Comparison of ENCODE assay signal across 1 cellular context in the genomic region with DNA sequence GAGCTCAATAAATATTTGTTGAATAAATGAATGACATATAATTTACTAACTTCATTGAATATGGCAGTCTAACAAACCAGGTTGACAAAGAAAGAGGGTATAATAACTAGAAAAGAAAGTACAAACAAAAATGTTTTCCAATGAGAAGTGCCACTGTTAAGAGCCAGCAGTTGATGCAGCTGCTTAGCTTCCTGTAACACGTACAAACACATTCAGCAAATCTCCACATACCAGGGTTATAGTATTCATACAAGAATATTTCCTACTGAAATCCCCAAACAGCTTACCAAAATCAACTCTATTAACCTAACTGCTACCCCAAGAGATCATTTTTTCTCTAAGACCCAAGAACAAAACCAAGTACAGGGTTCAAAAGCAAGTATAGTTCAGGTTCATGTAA.
TF ChIP-seq lines count a peak whose summit lies in the region.

No MANE protein-coding gene starts in this region.

TF ChIP-seq in GM12878, 131 proteins besides CTCF, POLR2A, EP300 and RAD21 (continued from another document):
- TF ChIP-seq, protein P1, sequence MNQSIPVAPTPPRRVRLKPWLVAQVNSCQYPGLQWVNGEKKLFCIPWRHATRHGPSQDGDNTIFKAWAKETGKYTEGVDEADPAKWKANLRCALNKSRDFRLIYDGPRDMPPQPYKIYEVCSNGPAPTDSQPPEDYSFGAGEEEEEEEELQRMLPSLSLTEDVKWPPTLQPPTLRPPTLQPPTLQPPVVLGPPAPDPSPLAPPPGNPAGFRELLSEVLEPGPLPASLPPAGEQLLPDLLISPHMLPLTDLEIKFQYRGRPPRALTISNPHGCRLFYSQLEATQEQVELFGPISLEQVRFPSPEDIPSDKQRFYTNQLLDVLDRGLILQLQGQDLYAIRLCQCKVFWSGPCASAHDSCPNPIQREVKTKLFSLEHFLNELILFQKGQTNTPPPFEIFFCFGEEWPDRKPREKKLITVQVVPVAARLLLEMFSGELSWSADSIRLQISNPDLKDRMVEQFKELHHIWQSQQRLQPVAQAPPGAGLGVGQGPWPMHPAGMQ (IDR thresholded peaks at IDR 0.05; ENCODE audit: borderline replicate concordance): no peak
- TF ChIP-seq, protein P2, sequence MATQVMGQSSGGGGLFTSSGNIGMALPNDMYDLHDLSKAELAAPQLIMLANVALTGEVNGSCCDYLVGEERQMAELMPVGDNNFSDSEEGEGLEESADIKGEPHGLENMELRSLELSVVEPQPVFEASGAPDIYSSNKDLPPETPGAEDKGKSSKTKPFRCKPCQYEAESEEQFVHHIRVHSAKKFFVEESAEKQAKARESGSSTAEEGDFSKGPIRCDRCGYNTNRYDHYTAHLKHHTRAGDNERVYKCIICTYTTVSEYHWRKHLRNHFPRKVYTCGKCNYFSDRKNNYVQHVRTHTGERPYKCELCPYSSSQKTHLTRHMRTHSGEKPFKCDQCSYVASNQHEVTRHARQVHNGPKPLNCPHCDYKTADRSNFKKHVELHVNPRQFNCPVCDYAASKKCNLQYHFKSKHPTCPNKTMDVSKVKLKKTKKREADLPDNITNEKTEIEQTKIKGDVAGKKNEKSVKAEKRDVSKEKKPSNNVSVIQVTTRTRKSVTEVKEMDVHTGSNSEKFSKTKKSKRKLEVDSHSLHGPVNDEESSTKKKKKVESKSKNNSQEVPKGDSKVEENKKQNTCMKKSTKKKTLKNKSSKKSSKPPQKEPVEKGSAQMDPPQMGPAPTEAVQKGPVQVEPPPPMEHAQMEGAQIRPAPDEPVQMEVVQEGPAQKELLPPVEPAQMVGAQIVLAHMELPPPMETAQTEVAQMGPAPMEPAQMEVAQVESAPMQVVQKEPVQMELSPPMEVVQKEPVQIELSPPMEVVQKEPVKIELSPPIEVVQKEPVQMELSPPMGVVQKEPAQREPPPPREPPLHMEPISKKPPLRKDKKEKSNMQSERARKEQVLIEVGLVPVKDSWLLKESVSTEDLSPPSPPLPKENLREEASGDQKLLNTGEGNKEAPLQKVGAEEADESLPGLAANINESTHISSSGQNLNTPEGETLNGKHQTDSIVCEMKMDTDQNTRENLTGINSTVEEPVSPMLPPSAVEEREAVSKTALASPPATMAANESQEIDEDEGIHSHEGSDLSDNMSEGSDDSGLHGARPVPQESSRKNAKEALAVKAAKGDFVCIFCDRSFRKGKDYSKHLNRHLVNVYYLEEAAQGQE (IDR thresholded peaks at IDR 0.05; ENCODE audit: low read depth, low read length): no peak
- no peak for TF ChIP-seq TCF7 (IDR thresholded peaks at IDR 0.05; ENCODE audit: borderline replicate concordance)
- TF ChIP-seq ZNF384 (IDR thresholded peaks at IDR 0.05; ENCODE audit: borderline replicate concordance, low read depth, low read length): no peak
- TF ChIP-seq, protein P3, sequence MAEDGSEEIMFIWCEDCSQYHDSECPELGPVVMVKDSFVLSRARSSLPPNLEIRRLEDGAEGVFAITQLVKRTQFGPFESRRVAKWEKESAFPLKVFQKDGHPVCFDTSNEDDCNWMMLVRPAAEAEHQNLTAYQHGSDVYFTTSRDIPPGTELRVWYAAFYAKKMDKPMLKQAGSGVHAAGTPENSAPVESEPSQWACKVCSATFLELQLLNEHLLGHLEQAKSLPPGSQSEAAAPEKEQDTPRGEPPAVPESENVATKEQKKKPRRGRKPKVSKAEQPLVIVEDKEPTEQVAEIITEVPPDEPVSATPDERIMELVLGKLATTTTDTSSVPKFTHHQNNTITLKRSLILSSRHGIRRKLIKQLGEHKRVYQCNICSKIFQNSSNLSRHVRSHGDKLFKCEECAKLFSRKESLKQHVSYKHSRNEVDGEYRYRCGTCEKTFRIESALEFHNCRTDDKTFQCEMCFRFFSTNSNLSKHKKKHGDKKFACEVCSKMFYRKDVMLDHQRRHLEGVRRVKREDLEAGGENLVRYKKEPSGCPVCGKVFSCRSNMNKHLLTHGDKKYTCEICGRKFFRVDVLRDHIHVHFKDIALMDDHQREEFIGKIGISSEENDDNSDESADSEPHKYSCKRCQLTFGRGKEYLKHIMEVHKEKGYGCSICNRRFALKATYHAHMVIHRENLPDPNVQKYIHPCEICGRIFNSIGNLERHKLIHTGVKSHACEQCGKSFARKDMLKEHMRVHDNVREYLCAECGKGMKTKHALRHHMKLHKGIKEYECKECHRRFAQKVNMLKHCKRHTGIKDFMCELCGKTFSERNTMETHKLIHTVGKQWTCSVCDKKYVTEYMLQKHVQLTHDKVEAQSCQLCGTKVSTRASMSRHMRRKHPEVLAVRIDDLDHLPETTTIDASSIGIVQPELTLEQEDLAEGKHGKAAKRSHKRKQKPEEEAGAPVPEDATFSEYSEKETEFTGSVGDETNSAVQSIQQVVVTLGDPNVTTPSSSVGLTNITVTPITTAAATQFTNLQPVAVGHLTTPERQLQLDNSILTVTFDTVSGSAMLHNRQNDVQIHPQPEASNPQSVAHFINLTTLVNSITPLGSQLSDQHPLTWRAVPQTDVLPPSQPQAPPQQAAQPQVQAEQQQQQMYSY (CRISPR knock-in tag; IDR thresholded peaks at IDR 0.05): no peak
- no peak for TF ChIP-seq SMC3 (IDR thresholded peaks at IDR 0.05; ENCODE audit: borderline replicate concordance, low read length)
- TF ChIP-seq CHD4 (IDR thresholded peaks at IDR 0.05): no peak
- no peak for TF ChIP-seq CHD2 (IDR thresholded peaks at IDR 0.05; ENCODE audit: borderline replicate concordance, low read depth, low read length)
- TF ChIP-seq CBX3 (IDR thresholded peaks at IDR 0.05; ENCODE audit: borderline replicate concordance, low read depth): no peak
- TF ChIP-seq, protein P4, sequence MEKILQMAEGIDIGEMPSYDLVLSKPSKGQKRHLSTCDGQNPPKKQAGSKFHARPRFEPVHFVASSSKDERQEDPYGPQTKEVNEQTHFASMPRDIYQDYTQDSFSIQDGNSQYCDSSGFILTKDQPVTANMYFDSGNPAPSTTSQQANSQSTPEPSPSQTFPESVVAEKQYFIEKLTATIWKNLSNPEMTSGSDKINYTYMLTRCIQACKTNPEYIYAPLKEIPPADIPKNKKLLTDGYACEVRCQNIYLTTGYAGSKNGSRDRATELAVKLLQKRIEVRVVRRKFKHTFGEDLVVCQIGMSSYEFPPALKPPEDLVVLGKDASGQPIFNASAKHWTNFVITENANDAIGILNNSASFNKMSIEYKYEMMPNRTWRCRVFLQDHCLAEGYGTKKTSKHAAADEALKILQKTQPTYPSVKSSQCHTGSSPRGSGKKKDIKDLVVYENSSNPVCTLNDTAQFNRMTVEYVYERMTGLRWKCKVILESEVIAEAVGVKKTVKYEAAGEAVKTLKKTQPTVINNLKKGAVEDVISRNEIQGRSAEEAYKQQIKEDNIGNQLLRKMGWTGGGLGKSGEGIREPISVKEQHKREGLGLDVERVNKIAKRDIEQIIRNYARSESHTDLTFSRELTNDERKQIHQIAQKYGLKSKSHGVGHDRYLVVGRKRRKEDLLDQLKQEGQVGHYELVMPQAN (conservative IDR thresholded peaks at IDR 0.05): no peak
- TF ChIP-seq, protein P5, sequence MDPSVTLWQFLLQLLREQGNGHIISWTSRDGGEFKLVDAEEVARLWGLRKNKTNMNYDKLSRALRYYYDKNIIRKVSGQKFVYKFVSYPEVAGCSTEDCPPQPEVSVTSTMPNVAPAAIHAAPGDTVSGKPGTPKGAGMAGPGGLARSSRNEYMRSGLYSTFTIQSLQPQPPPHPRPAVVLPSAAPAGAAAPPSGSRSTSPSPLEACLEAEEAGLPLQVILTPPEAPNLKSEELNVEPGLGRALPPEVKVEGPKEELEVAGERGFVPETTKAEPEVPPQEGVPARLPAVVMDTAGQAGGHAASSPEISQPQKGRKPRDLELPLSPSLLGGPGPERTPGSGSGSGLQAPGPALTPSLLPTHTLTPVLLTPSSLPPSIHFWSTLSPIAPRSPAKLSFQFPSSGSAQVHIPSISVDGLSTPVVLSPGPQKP (IDR thresholded peaks at IDR 0.05; ENCODE audit: low read depth, low read length): no peak
- TF ChIP-seq ESRRA (IDR thresholded peaks at IDR 0.05; ENCODE audit: low read length): no peak
- no peak for TF ChIP-seq IRF4 (IDR thresholded peaks at IDR 0.05; ENCODE audit: low read depth, low read length)
- TF ChIP-seq, protein P6, sequence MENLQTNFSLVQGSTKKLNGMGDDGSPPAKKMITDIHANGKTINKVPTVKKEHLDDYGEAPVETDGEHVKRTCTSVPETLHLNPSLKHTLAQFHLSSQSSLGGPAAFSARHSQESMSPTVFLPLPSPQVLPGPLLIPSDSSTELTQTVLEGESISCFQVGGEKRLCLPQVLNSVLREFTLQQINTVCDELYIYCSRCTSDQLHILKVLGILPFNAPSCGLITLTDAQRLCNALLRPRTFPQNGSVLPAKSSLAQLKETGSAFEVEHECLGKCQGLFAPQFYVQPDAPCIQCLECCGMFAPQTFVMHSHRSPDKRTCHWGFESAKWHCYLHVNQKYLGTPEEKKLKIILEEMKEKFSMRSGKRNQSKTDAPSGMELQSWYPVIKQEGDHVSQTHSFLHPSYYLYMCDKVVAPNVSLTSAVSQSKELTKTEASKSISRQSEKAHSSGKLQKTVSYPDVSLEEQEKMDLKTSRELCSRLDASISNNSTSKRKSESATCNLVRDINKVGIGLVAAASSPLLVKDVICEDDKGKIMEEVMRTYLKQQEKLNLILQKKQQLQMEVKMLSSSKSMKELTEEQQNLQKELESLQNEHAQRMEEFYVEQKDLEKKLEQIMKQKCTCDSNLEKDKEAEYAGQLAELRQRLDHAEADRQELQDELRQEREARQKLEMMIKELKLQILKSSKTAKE (IDR thresholded peaks at IDR 0.05; ENCODE audit: low read depth, poor library complexity, severe bottlenecking): no peak
- TF ChIP-seq, protein P7, sequence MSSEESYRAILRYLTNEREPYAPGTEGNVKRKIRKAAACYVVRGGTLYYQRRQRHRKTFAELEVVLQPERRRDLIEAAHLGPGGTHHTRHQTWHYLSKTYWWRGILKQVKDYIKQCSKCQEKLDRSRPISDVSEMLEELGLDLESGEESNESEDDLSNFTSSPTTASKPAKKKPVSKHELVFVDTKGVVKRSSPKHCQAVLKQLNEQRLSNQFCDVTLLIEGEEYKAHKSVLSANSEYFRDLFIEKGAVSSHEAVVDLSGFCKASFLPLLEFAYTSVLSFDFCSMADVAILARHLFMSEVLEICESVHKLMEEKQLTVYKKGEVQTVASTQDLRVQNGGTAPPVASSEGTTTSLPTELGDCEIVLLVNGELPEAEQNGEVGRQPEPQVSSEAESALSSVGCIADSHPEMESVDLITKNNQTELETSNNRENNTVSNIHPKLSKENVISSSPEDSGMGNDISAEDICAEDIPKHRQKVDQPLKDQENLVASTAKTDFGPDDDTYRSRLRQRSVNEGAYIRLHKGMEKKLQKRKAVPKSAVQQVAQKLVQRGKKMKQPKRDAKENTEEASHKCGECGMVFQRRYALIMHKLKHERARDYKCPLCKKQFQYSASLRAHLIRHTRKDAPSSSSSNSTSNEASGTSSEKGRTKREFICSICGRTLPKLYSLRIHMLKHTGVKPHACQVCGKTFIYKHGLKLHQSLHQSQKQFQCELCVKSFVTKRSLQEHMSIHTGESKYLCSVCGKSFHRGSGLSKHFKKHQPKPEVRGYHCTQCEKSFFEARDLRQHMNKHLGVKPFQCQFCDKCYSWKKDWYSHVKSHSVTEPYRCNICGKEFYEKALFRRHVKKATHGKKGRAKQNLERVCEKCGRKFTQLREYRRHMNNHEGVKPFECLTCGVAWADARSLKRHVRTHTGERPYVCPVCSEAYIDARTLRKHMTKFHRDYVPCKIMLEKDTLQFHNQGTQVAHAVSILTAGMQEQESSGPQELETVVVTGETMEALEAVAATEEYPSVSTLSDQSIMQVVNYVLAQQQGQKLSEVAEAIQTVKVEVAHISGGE (CRISPR knock-in tag; IDR thresholded peaks at IDR 0.05): no peak
